Comparison of ENCODE assay signal across 12 cellular contexts in the genomic region with DNA sequence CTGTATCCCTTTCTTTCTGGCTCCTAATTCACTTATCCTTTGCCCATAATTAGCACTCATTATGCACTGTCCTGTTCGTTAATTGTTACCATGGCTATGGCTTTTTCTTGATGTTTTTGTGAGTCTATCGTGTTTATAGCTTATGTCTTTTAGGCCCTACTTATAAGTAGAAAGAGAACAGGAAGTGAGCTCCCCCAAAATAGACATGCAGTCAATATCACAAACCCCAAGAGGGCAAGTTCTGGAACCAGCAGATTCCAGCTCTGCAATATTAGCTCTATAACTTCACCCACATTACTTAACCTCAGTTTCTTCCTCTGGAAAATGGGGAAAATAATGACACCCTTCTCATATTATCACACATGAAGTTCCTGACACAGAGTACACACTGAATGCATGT. TPM values are rescaled to one million over a fixed set of nuclear protein-coding genes. Genes with fewer than 3 reads are reported as not detected.
DNase-seq lines count a peak whose midpoint lies in the region; ATAC-seq and TF ChIP-seq lines count a peak whose summit lies in the region.
"Had no signal": no experiment of that assay in that cellular context is flagged by ENCODE, and none has a peak within 500 bp of the region (broad histone marks: within the 10 kb centered on the region; RNA-seq: fewer than 3 reads in every experiment).

No MANE protein-coding gene starts in this region.

- no TSS peak for BruUV-seq in PC-9 (replicated peaks; lab: Mats Ljungman, UMichigan)

- DNase-seq in spleen (no peak), RWPE1 (ENCODE audit: low spot score) (no peak), DMS53 (lab: John Stamatoyannopoulos, UW) (no peak), PC-9 (no peak), UCSD-AML1 (lab: John Stamatoyannopoulos, UW; ENCODE audit: unreplicated experiment) (no peak)
- DNase-seq: activated CD4-positive, alpha-beta T cell treated with anti-CD3 and anti-CD28 coated beads, Interleukin-2, amount 50 U/mL, for 4 hours; foreskin fibroblast; KG1; left ventricle myocardium inferior had no signal

- H3F3A ChIP-seq in PC-9 (ENCODE audit: insufficient read depth, low read depth), result no peaks in the 10 kb centered on the region

- 45 to 69% (median 62%) methylated on average over 2 of the region's 2 CpGs for WGBS in spleen, 5 donors

- intact Hi-C loops in spleen (cut with DNase I; ENCODE audit: low total_unique reads) (no loop called here), PC-9 (cut with micrococcal nuclease; ENCODE audit: unreplicated experiment) (no loop called here)

- ATAC-seq in GM18867 (IDR thresholded peaks at IDR 0.05; ENCODE audit: unreplicated experiment), result peak; percentile 80
- peak; percentile 54 for ATAC-seq in GM21529 (IDR thresholded peaks at IDR 0.05; ENCODE audit: unreplicated experiment)
- peak; percentile 67 for ATAC-seq in HG03378 (IDR thresholded peaks at IDR 0.05; ENCODE audit: unreplicated experiment)

- no peaks in the 10 kb centered on the region for H4K20me1 ChIP-seq in PC-9 (ENCODE audit: insufficient read depth)

- no peaks in the 10 kb centered on the region for H3K27me3 ChIP-seq in spleen (replicated peaks in 1 of 7)
- H3K27me3 ChIP-seq in PC-9 (ENCODE audit: insufficient read depth, low read depth), result no peaks in the 10 kb centered on the region

- peaks cover 8% of the 10 kb centered on the region; the same call in 1 of the 2 replicates for H3K79me2 ChIP-seq in PC-9 (ENCODE audit: low read depth)

- H3K4me3 ChIP-seq in spleen (peak overlapping the region in 3 of 8 donors; percentile 9 to 26 (median 10)), PC-9 (no peak overlapping the region)
- H3K4me3 ChIP-seq: left ventricle myocardium inferior had no signal

- CTCF ChIA-PET in RWPE1 (lab: Yijun Ruan, JAX) (interaction anchor here (0.6 kb wide), 1 partner anchor 521 kb away, joined by 3 read pairs; no protein-coding TSS in a partner anchor), PC-9 (lab: Charles Lee) (interaction anchor here (1.2 kb wide), 1 partner anchor 196 kb away, joined by 3 read pairs; no protein-coding TSS in a partner anchor)

- POLR2A ChIA-PET in RWPE1 (lab: Yijun Ruan, JAX; ENCODE audit: low non-redundant PET) (no interaction called here), PC-9 (lab: Charles Lee; ENCODE audit: unreplicated experiment) (no interaction called here)

- no peak overlapping the region for H2AFZ ChIP-seq in PC-9

- H3K9me3 ChIP-seq in spleen (no peaks in the 10 kb centered on the region), PC-9 (ENCODE audit: insufficient read depth, low read depth) (no peaks in the 10 kb centered on the region)
- H3K9me3 ChIP-seq: left ventricle myocardium inferior had no signal

- no peaks in the 10 kb centered on the region for H3K9me2 ChIP-seq in PC-9 (ENCODE audit: insufficient read depth)

- H3K36me3 ChIP-seq in spleen, result peaks cover 0 to 4% (median 0%) of the 10 kb centered on the region in 6 donors
- no peaks in the 10 kb centered on the region for H3K36me3 ChIP-seq in PC-9 (ENCODE audit: low read depth)
- H3K36me3 ChIP-seq: left ventricle myocardium inferior had no signal

- H3K4me1 ChIP-seq in spleen (peaks cover 4 to 47% (median 14%) of the 10 kb centered on the region in 6 donors), PC-9 (replicated peaks; ENCODE audit: insufficient read depth) (peaks cover 8% of the 10 kb centered on the region)
- H3K4me1 ChIP-seq: left ventricle myocardium inferior had no signal

- no peak for TF ChIP-seq POLR2A in spleen (IDR thresholded peaks at IDR 0.05)

- H3K27ac ChIP-seq in spleen (peak overlapping the region; percentile 18 to 78 (median 56)), RWPE1 (no peak overlapping the region), PC-9 (no peak overlapping the region)
- H3K27ac ChIP-seq: left ventricle myocardium inferior had no signal

- no peak for TF ChIP-seq CTCF in spleen (IDR thresholded peaks at IDR 0.05 in 8 of 11, conservative IDR thresholded peaks at IDR 0.05 in 3 of 11)
- TF ChIP-seq CTCF in RWPE1 (conservative IDR thresholded peaks at IDR 0.05; ENCODE audit: low read depth), result no peak
- no peak for TF ChIP-seq CTCF in PC-9 (conservative IDR thresholded peaks at IDR 0.05)

- no peak overlapping the region for H3K4me2 ChIP-seq in PC-9

RNA-seq across cellular contexts. Expression of a gene that starts 7.4 kb away (rescaled TPM):
- total RNA-seq in spleen (1 to 10 TPM; 2.6 to 7.4 (median 3.4) TPM), PC-9 (2021) (12.3 and 12.8 TPM in 2 replicates)
- polyA plus RNA-seq in spleen, result 1 to 10 TPM; 1.8 to 4.7 (median 2.3) TPM

Comparison
In these comparisons a context has a peak if more than half of its experiments do, and no peak if none do; other contexts are left out.
1. H3K27ac ChIP-seq: peak in spleen (8 of 8); none in RWPE1 (single experiment) and PC-9 (single experiment).
2. Peak in every context shown above with its lines, with median percentiles within 50 percentile points of each other: ATAC-seq.